In the genomic region with DNA sequence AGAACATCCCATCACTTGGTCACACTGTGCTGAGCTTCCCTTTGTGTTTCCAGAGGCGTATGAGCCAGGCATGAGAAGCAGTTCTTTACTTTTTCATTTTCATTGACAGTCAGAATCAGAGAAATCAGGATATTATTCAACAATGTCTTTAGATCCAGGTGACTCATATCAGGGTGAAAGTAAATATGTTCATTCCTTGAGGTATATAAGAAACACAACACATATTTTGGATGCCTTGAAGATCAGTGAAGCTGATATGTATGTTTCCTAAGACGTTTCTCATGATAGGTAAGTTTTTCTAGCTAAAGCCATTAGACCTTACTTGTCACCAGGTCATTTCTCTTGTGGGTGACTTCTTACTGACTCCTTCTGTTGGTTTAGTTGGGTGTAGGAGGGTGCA, we compare ENCODE assay signal across 8 cellular contexts.
"Had no signal": no experiment of that assay in that cellular context is flagged by ENCODE, and none has a peak within 500 bp of the region (broad histone marks: within the 10 kb centered on the region; RNA-seq: fewer than 3 reads in every experiment).

No MANE protein-coding gene starts in this region.

- H3K27ac ChIP-seq: GM23248, HL-60 had no signal

- DNase-seq: GM23248, GOT3, H7, HFFc6, IMR-90 had no signal

- H3K9me3 ChIP-seq: HAP-1 had no signal

- ATAC-seq: HCT116 had no signal

- H3K9ac ChIP-seq: GM23248 had no signal

- H2AFZ ChIP-seq: GM23248 had no signal

- H3K36me3 ChIP-seq: HAP-1 had no signal

- H3K4me3 ChIP-seq: GM23248, HAP-1 had no signal

- H3K4me1 ChIP-seq: HAP-1 had no signal
